In genomic region chr5:108530706-108531105, GRCh38 we compare ENCODE assay signal across 17 cellular contexts.
"Had no signal": no experiment of that assay in that cellular context is flagged by ENCODE, and none has a peak within 500 bp of the region (broad histone marks: within the 10 kb centered on the region; RNA-seq: fewer than 3 reads in every experiment).

No MANE protein-coding gene starts in this region.

- H2AFZ ChIP-seq: parathyroid adenoma had no signal

- H3K36me3 ChIP-seq: colonic mucosa, heart left ventricle, right lobe of liver, thoracic aorta, transverse colon had no signal

- H3K4me1 ChIP-seq: colonic mucosa, parathyroid adenoma, psoas muscle, right lobe of liver, transverse colon had no signal

- H3K4me3 ChIP-seq: colonic mucosa, heart left ventricle, psoas muscle, right lobe of liver, thoracic aorta, transverse colon had no signal

- H3K9ac ChIP-seq: parathyroid adenoma had no signal

- H3K27me3 ChIP-seq: colonic mucosa, heart left ventricle, right lobe of liver, transverse colon had no signal

- H3K27ac ChIP-seq: colonic mucosa, heart left ventricle, parathyroid adenoma, psoas muscle, right lobe of liver, thoracic aorta, transverse colon had no signal

- DNase-seq: colonic mucosa; effector CD8-positive, alpha-beta T cell; heart left ventricle; hypothalamus; kidney glomerular epithelial cell; mammary epithelial cell; naive B cell; psoas muscle; retina; right lobe of liver; stimulated activated CD4-positive, alpha-beta T cell treated with anti-CD3 and anti-CD28 coated beads, Interleukin-2, amount 100 ng/mL, for 24 hours; stimulated activated CD4-positive, alpha-beta T cell treated with anti-CD3 and anti-CD28 coated beads, Interleukin-4, amount 100 ng/mL, for 4 hours; stimulated activated naive B cell treated with anti-CD40 and anti-IgM and Interleukin-4, amounts not matched to agents 10 μg/mL and 1 μg/mL and 100 μg/mL, for 72 hours; stimulated activated naive CD8-positive, alpha-beta T cell treated with anti-CD3 and anti-CD28 coated beads, Interleukin-15, amount 100 ng/mL, for 72 hours; transverse colon had no signal

- H3K9me3 ChIP-seq: colonic mucosa, right lobe of liver, thoracic aorta, transverse colon had no signal

- H3K79me2 ChIP-seq: parathyroid adenoma had no signal
